1 cellular context compared by ENCODE assay signal in the genomic region with DNA sequence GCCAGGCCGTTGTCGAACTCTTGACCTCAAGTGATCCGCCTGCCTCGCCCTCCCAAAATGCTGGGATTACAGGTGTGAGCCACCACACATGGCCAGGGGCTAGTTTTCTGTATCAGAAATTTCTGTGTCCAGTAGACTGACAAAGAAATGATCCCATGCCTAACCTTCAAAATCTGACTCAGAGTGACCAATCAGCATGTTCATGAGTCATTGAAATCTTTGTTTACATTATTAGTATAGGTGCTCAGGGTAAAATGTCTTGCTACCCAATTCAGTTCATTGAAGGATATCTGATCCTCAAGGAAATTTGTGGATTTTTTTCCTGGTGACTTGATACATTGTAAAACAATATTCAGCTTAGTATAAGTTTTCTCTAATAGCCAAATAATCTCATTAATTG.
TF ChIP-seq lines count a peak whose summit lies in the region.

No MANE protein-coding gene starts in this region.

TF ChIP-seq in HCT116, 20 proteins besides CTCF, POLR2A, EP300 and RAD21:
- TF ChIP-seq, protein P1, sequence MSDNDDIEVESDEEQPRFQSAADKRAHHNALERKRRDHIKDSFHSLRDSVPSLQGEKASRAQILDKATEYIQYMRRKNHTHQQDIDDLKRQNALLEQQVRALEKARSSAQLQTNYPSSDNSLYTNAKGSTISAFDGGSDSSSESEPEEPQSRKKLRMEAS (IDR thresholded peaks at IDR 0.05), result no peak
- no peak for TF ChIP-seq ZNF274 (IDR thresholded peaks at IDR 0.05; ENCODE audit: low read depth, low read length)
- no peak for TF ChIP-seq CEBPB (IDR thresholded peaks at IDR 0.05; ENCODE audit: low read depth)
- no peak for TF ChIP-seq SRF (IDR thresholded peaks at IDR 0.05; ENCODE audit: low read depth)
- TF ChIP-seq ZFX (IDR thresholded peaks at IDR 0.05), result no peak
- no peak for TF ChIP-seq SIN3A (IDR thresholded peaks at IDR 0.05; ENCODE audit: low read depth)
- TF ChIP-seq YY1 (IDR thresholded peaks at IDR 0.05; ENCODE audit: extremely low read depth, insufficient replicate concordance, low read depth, low read length), result no peak
- no peak for TF ChIP-seq EGR1 (IDR thresholded peaks at IDR 0.05; ENCODE audit: low read depth)
- no peak for TF ChIP-seq ELF1 (IDR thresholded peaks at IDR 0.05; ENCODE audit: borderline replicate concordance, low read depth)
- TF ChIP-seq JUND (IDR thresholded peaks at IDR 0.05), result 0 out of 2 replicates have a peak, but pooled peaks have one; percentile 36
- TF ChIP-seq, protein P2, sequence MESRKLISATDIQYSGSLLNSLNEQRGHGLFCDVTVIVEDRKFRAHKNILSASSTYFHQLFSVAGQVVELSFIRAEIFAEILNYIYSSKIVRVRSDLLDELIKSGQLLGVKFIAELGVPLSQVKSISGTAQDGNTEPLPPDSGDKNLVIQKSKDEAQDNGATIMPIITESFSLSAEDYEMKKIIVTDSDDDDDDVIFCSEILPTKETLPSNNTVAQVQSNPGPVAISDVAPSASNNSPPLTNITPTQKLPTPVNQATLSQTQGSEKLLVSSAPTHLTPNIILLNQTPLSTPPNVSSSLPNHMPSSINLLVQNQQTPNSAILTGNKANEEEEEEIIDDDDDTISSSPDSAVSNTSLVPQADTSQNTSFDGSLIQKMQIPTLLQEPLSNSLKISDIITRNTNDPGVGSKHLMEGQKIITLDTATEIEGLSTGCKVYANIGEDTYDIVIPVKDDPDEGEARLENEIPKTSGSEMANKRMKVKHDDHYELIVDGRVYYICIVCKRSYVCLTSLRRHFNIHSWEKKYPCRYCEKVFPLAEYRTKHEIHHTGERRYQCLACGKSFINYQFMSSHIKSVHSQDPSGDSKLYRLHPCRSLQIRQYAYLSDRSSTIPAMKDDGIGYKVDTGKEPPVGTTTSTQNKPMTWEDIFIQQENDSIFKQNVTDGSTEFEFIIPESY (IDR thresholded peaks at IDR 0.05; ENCODE audit: extremely low read depth, insufficient replicate concordance, low read length), result no peak
- TF ChIP-seq EZH2 (IDR thresholded peaks at IDR 0.05), result no peak
- TF ChIP-seq, protein P3, sequence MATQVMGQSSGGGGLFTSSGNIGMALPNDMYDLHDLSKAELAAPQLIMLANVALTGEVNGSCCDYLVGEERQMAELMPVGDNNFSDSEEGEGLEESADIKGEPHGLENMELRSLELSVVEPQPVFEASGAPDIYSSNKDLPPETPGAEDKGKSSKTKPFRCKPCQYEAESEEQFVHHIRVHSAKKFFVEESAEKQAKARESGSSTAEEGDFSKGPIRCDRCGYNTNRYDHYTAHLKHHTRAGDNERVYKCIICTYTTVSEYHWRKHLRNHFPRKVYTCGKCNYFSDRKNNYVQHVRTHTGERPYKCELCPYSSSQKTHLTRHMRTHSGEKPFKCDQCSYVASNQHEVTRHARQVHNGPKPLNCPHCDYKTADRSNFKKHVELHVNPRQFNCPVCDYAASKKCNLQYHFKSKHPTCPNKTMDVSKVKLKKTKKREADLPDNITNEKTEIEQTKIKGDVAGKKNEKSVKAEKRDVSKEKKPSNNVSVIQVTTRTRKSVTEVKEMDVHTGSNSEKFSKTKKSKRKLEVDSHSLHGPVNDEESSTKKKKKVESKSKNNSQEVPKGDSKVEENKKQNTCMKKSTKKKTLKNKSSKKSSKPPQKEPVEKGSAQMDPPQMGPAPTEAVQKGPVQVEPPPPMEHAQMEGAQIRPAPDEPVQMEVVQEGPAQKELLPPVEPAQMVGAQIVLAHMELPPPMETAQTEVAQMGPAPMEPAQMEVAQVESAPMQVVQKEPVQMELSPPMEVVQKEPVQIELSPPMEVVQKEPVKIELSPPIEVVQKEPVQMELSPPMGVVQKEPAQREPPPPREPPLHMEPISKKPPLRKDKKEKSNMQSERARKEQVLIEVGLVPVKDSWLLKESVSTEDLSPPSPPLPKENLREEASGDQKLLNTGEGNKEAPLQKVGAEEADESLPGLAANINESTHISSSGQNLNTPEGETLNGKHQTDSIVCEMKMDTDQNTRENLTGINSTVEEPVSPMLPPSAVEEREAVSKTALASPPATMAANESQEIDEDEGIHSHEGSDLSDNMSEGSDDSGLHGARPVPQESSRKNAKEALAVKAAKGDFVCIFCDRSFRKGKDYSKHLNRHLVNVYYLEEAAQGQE (IDR thresholded peaks at IDR 0.05; ENCODE audit: low read depth), result no peak
- TF ChIP-seq CBX3 (IDR thresholded peaks at IDR 0.05; ENCODE audit: low read depth), result no peak
- peak; percentile 65; the same call in 1 of the 2 replicates for TF ChIP-seq FOSL1 (IDR thresholded peaks at IDR 0.05; ENCODE audit: low read depth)
- no peak for TF ChIP-seq POLR2AphosphoS5 (IDR thresholded peaks at IDR 0.05; ENCODE audit: low read depth, low read length)
- no peak for TF ChIP-seq EZH2phosphoT487 (IDR thresholded peaks at IDR 0.05; ENCODE audit: borderline replicate concordance)
- 0 out of 2 replicates have a peak, but pooled peaks have one; percentile 7 for TF ChIP-seq SP1 (IDR thresholded peaks at IDR 0.05; ENCODE audit: low read depth)
